Comparison of ENCODE assay signal across 8 cellular contexts in genomic region chr17:73166731-73167581, GRCh38. TPM values are rescaled to one million over a fixed set of nuclear protein-coding genes. Genes with fewer than 3 reads are reported as not detected.
DNase-seq lines count a peak whose midpoint lies in the region; ATAC-seq and TF ChIP-seq lines count a peak whose summit lies in the region.

No MANE protein-coding gene starts in this region.

- TF ChIP-seq POLR2A in esophagus muscularis mucosa (IDR thresholded peaks at IDR 0.05; ENCODE audit: low read depth) (no peak), suprapubic skin (IDR thresholded peaks at IDR 0.05) (no peak)

- H3K4me3 ChIP-seq in AG10803 (ENCODE audit: low read length), result peak overlapping the region; percentile 52
- peak overlapping the region; percentile 42 to 55 (median 44) for H3K4me3 ChIP-seq in esophagus muscularis mucosa
- peak overlapping the region; percentile 50 for H3K4me3 ChIP-seq in suprapubic skin

- TF ChIP-seq CTCF in AG10803 (conservative IDR thresholded peaks at IDR 0.05; ENCODE audit: low read length), result no peak
- TF ChIP-seq CTCF in esophagus muscularis mucosa (IDR thresholded peaks at IDR 0.05), result no peak
- TF ChIP-seq CTCF in suprapubic skin (IDR thresholded peaks at IDR 0.05), result no peak

- intact Hi-C loops in esophagus muscularis mucosa (cut with DNase I), result no loop called here

- ATAC-seq in GM18907 (IDR thresholded peaks at IDR 0.05; ENCODE audit: unreplicated experiment), result peak; percentile 65

- H3K36me3 ChIP-seq in esophagus muscularis mucosa (no peaks in the 10 kb centered on the region), suprapubic skin (no peaks in the 10 kb centered on the region)

- TF ChIP-seq EP300 in esophagus muscularis mucosa (IDR thresholded peaks at IDR 0.05) (no peak), suprapubic skin (IDR thresholded peaks at IDR 0.05) (no peak)

- DNase-seq in AG10803 (ENCODE audit: low read depth), result no peak
- DNase-seq in NCI-H82 (lab: John Stamatoyannopoulos, UW), result peak; percentile 75
- DNase-seq in esophagus muscularis mucosa (ENCODE audit: extremely low spot score), result no peak
- DNase-seq in suprapubic skin (ENCODE audit: low spot score in 2 of 2), result no peak
- DNase-seq in NCI-H1105 (lab: John Stamatoyannopoulos, UW), result no peak
- no peak for DNase-seq in iPS-NIHi7 (ENCODE audit: extremely low spot score)
- DNase-seq in SKM-1 (lab: John Stamatoyannopoulos, UW; ENCODE audit: unreplicated experiment), result no peak

- H3K27ac ChIP-seq in esophagus muscularis mucosa (replicated peaks in 1 of 4), result no peak overlapping the region
- no peak overlapping the region for H3K27ac ChIP-seq in suprapubic skin

- WGBS in esophagus muscularis mucosa, result 67% methylated on average over 7 of the region's 8 CpGs
- WGBS in suprapubic skin, result 73% methylated on average over 8 of the region's 8 CpGs

- H3K9me3 ChIP-seq in esophagus muscularis mucosa (no peaks in the 10 kb centered on the region), suprapubic skin (no peaks in the 10 kb centered on the region)

- H3K27me3 ChIP-seq in esophagus muscularis mucosa (peaks cover 0 to 80% (median 28%) of the 10 kb centered on the region in 4 donors), suprapubic skin (peaks cover 67% of the 10 kb centered on the region)

- H3K4me1 ChIP-seq in esophagus muscularis mucosa (peaks cover 14 to 32% (median 28%) of the 10 kb centered on the region in 4 donors), suprapubic skin (peaks cover 31% of the 10 kb centered on the region)

RNA-seq across cellular contexts. Expression of gene SSTR2, which starts 2.1 kb away (rescaled TPM):
- total RNA-seq in esophagus muscularis mucosa (1 to 10 TPM in 3 of 4 donors, under 1 TPM in 1; 0.42 to 2.0 (median 1.7) TPM), suprapubic skin (under 1 TPM; 0.30 to 0.89 (median 0.78) TPM)

RNA-seq across cellular contexts. Expression of gene COG1, which starts 25.9 kb away (rescaled TPM):
- total RNA-seq in esophagus muscularis mucosa, result 10 to 100 TPM; 19.1 to 36.5 (median 27.3) TPM
- 10 to 100 TPM; 17.9 to 65.8 (median 23.8) TPM for total RNA-seq in suprapubic skin
